In the genomic region with DNA sequence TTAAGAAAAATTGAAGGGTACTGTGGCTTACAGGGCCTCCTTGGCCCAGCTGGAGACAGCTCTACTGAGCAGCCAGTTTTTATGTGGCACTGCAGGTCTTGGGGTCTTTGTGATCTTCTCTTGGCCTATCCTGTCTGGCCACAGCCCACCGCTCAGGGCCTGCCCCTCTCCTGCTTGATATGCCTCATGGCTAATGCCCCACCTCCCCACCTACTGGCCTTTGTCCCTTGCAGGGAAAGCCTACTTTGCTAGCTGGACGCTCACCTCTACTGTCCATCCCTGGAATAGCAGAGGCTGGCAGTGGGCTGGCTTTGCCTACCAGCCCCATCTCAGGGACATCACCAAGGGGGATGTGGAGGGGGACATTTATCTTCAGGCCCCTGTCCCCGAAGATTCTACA, we compare ENCODE assay signal across 1 cellular context.
TF ChIP-seq lines count a peak whose summit lies in the region.

No MANE protein-coding gene starts in this region.

TF ChIP-seq in WTC11, 78 proteins besides CTCF, POLR2A, EP300 and RAD21 (continued from another document):
- TF ChIP-seq, protein P1, sequence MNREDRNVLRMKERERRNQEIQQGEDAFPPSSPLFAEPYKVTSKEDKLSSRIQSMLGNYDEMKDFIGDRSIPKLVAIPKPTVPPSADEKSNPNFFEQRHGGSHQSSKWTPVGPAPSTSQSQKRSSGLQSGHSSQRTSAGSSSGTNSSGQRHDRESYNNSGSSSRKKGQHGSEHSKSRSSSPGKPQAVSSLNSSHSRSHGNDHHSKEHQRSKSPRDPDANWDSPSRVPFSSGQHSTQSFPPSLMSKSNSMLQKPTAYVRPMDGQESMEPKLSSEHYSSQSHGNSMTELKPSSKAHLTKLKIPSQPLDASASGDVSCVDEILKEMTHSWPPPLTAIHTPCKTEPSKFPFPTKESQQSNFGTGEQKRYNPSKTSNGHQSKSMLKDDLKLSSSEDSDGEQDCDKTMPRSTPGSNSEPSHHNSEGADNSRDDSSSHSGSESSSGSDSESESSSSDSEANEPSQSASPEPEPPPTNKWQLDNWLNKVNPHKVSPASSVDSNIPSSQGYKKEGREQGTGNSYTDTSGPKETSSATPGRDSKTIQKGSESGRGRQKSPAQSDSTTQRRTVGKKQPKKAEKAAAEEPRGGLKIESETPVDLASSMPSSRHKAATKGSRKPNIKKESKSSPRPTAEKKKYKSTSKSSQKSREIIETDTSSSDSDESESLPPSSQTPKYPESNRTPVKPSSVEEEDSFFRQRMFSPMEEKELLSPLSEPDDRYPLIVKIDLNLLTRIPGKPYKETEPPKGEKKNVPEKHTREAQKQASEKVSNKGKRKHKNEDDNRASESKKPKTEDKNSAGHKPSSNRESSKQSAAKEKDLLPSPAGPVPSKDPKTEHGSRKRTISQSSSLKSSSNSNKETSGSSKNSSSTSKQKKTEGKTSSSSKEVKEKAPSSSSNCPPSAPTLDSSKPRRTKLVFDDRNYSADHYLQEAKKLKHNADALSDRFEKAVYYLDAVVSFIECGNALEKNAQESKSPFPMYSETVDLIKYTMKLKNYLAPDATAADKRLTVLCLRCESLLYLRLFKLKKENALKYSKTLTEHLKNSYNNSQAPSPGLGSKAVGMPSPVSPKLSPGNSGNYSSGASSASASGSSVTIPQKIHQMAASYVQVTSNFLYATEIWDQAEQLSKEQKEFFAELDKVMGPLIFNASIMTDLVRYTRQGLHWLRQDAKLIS (CRISPR knock-in tag; IDR thresholded peaks at IDR 0.05; ENCODE audit: borderline replicate concordance): no peak
- TF ChIP-seq JUN (CRISPR knock-in tag; IDR thresholded peaks at IDR 0.05) (no peak), MYBL2 (CRISPR knock-in tag; IDR thresholded peaks at IDR 0.05) (no peak), MXD4 (CRISPR knock-in tag; IDR thresholded peaks at IDR 0.05; ENCODE audit: borderline replicate concordance) (no peak), NFATC4 (CRISPR knock-in tag; IDR thresholded peaks at IDR 0.05) (no peak), ZNF423 (CRISPR knock-in tag; IDR thresholded peaks at IDR 0.05) (no peak), SOX15 (CRISPR knock-in tag; IDR thresholded peaks at IDR 0.05) (no peak), ZNF121 (CRISPR knock-in tag; IDR thresholded peaks at IDR 0.05) (no peak), FOXP1 (CRISPR knock-in tag; IDR thresholded peaks at IDR 0.05; ENCODE audit: borderline replicate concordance) (no peak), EMX1 (CRISPR knock-in tag; IDR thresholded peaks at IDR 0.05) (no peak), NFYB (CRISPR knock-in tag; conservative IDR thresholded peaks at IDR 0.05; ENCODE audit: low read depth) (no peak)
- TF ChIP-seq, protein P2, sequence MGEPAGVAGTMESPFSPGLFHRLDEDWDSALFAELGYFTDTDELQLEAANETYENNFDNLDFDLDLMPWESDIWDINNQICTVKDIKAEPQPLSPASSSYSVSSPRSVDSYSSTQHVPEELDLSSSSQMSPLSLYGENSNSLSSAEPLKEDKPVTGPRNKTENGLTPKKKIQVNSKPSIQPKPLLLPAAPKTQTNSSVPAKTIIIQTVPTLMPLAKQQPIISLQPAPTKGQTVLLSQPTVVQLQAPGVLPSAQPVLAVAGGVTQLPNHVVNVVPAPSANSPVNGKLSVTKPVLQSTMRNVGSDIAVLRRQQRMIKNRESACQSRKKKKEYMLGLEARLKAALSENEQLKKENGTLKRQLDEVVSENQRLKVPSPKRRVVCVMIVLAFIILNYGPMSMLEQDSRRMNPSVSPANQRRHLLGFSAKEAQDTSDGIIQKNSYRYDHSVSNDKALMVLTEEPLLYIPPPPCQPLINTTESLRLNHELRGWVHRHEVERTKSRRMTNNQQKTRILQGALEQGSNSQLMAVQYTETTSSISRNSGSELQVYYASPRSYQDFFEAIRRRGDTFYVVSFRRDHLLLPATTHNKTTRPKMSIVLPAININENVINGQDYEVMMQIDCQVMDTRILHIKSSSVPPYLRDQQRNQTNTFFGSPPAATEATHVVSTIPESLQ (CRISPR knock-in tag; IDR thresholded peaks at IDR 0.05): no peak
- TF ChIP-seq, protein P3, sequence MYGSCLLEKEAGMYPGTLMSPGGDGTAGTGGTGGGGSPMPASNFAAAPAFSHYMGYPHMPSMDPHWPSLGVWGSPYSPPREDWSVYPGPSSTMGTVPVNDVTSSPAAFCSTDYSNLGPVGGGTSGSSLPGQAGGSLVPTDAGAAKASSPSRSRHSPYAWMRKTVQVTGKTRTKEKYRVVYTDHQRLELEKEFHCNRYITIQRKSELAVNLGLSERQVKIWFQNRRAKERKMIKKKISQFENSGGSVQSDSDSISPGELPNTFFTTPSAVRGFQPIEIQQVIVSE (CRISPR knock-in tag; IDR thresholded peaks at IDR 0.05; ENCODE audit: borderline replicate concordance): no peak
- TF ChIP-seq, protein P4, sequence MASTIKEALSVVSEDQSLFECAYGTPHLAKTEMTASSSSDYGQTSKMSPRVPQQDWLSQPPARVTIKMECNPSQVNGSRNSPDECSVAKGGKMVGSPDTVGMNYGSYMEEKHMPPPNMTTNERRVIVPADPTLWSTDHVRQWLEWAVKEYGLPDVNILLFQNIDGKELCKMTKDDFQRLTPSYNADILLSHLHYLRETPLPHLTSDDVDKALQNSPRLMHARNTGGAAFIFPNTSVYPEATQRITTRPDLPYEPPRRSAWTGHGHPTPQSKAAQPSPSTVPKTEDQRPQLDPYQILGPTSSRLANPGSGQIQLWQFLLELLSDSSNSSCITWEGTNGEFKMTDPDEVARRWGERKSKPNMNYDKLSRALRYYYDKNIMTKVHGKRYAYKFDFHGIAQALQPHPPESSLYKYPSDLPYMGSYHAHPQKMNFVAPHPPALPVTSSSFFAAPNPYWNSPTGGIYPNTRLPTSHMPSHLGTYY (CRISPR knock-in tag; IDR thresholded peaks at IDR 0.05): no peak
